ENCODE assay signal across 10 cellular contexts in genomic region chr13:32504263-32504662, GRCh38.
"Had no signal": no experiment of that assay in that cellular context is flagged by ENCODE, and none has a peak within 500 bp of the region (broad histone marks: within the 10 kb centered on the region; RNA-seq: fewer than 3 reads in every experiment).

No MANE protein-coding gene starts in this region.

- H3K27me3 Mint-ChIP-seq: naive thymus-derived CD4-positive, alpha-beta T cell; stimulated activated naive CD8-positive, alpha-beta T cell treated with anti-CD3 and anti-CD28 coated beads, Interleukin-15, Interleukin-2, amounts not matched to agents 100 ng/mL and 50 ng/mL, for 24 hours had no signal

- H3K4me3 Mint-ChIP-seq: naive thymus-derived CD4-positive, alpha-beta T cell; stimulated activated naive CD8-positive, alpha-beta T cell treated with anti-CD3 and anti-CD28 coated beads, Interleukin-15, Interleukin-2, amounts not matched to agents 100 ng/mL and 50 ng/mL, for 24 hours had no signal

- H3K27ac ChIP-seq: thoracic aorta had no signal

- H3K4me3 ChIP-seq: lung, thoracic aorta had no signal

- H3K9me3 Mint-ChIP-seq: naive thymus-derived CD4-positive, alpha-beta T cell; stimulated activated naive CD8-positive, alpha-beta T cell treated with anti-CD3 and anti-CD28 coated beads, Interleukin-15, Interleukin-2, amounts not matched to agents 100 ng/mL and 50 ng/mL, for 24 hours had no signal

- DNase-seq: activated effector memory CD4-positive, alpha-beta T cell treated with anti-CD3 and anti-CD28 coated beads, Interleukin-2, amount 50 U/mL, for 16 hours; activated T-cell treated with anti-CD3 and anti-CD28 coated beads, Interleukin-2, amount 50 U/mL, for 1 hour; central memory CD4-positive, alpha-beta T cell; naive thymus-derived CD4-positive, alpha-beta T cell; occipital lobe; stimulated activated CD4-positive, alpha-beta T cell treated with anti-CD3 and anti-CD28 coated beads, Interleukin-4, amount 100 ng/mL, for 1 hour; T-helper 2 cell had no signal

- ATAC-seq: naive thymus-derived CD4-positive, alpha-beta T cell had no signal

- H3K27ac Mint-ChIP-seq: stimulated activated naive CD8-positive, alpha-beta T cell treated with anti-CD3 and anti-CD28 coated beads, Interleukin-15, Interleukin-2, amounts not matched to agents 100 ng/mL and 50 ng/mL, for 24 hours had no signal

- H3K9me3 ChIP-seq: thoracic aorta had no signal
